ENCODE assay signal across 17 cellular contexts in the genomic region with DNA sequence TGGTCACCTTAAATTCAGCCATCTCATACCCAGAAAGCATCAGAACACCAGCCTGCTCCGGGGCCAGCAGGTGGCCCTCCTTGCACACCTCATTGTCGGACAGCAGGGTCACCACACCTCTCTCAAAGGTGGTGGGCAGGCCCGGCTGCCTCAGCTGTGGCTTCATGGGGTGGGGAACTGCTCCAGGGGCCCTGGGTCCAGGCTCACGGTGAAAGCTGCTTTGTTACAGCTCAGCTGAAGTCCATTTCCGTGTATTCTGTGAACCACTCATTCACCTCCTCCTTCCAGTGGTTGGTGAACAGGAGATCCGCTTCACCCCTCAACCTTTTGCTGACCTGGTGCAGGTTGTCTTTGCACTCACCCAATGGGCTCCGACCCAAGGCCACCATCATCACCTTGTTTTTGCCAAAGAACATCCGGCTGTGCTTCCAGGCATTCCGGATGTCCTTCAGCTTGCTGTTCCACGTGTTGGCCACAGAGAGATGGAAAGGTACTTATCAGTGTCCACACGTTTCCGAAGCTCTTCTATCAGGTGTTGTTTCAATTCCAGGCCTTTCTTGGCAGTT.
DNase-seq lines count a peak whose midpoint lies in the region; TF ChIP-seq lines count a peak whose summit lies in the region.
"Had no signal": no experiment of that assay in that cellular context is flagged by ENCODE, and none has a peak within 500 bp of the region (broad histone marks: within the 10 kb centered on the region; RNA-seq: fewer than 3 reads in every experiment).

No MANE protein-coding gene starts in this region.

- WGBS in neuronal stem cell (ENCODE audit: extremely low coverage in 2 of 2, insufficient read length in 2 of 2, insufficient replicate concordance in 1 of 2), 2 donors: no CpG with 5 or more reads among the region's 12 CpGs

- H3K27ac ChIP-seq in neuronal stem cell (replicated peaks; ENCODE audit: low read length): no peak overlapping the region
- H3K27ac ChIP-seq in effector memory CD4-positive, alpha-beta T cell (ENCODE audit: insufficient read depth, low read length, poor library complexity, severe bottlenecking): no peak overlapping the region
- H3K27ac ChIP-seq: left ventricle myocardium inferior, parathyroid adenoma had no signal

- H3K18ac ChIP-seq in neuronal stem cell (ENCODE audit: low read length): no peak overlapping the region

- H3K14ac ChIP-seq in neuronal stem cell (ENCODE audit: low read length): no peak overlapping the region

- H4K91ac ChIP-seq in neuronal stem cell (ENCODE audit: low read depth, low read length, poor library complexity): no peak overlapping the region

- no peaks in the 10 kb centered on the region for H3K79me1 ChIP-seq in neuronal stem cell (ENCODE audit: low read depth, low read length)

- H3K4me2 ChIP-seq in neuronal stem cell (ENCODE audit: insufficient read depth, low read length, poor library complexity, severe bottlenecking): no peak overlapping the region

- peaks cover 10% of the 10 kb centered on the region for H3K9me3 Mint-ChIP-seq in MCF 10A (ENCODE audit: unreplicated experiment)

- H3K4me3 ChIP-seq in LNCaP clone FGC (ENCODE audit: low read depth, low read length) (no peak overlapping the region), neuronal stem cell (ENCODE audit: low read length in 2 of 2) (no peak overlapping the region)
- no peak overlapping the region for H3K4me3 ChIP-seq in effector memory CD4-positive, alpha-beta T cell (ENCODE audit: insufficient read depth, low read depth, low read length, poor library complexity, severe bottlenecking)
- H3K4me3 ChIP-seq: left ventricle myocardium inferior had no signal

- H3K4me1 ChIP-seq in neuronal stem cell (ENCODE audit: control insufficient read depth in 2 of 2, insufficient read depth in 1 of 2, low read depth in 1 of 2, low read length in 2 of 2): peaks cover 0 to 3% of the 10 kb centered on the region in 2 donors
- H3K4me1 ChIP-seq in effector memory CD4-positive, alpha-beta T cell (ENCODE audit: control insufficient read depth, insufficient read depth, low read length, poor library complexity, severe bottlenecking): no peaks in the 10 kb centered on the region
- H3K4me1 ChIP-seq: parathyroid adenoma had no signal

- H2AFZ ChIP-seq in neuronal stem cell (ENCODE audit: low read length): no peak overlapping the region
- H2AFZ ChIP-seq: parathyroid adenoma had no signal

- H2BK120ac ChIP-seq in neuronal stem cell (ENCODE audit: low read depth, low read length): no peak overlapping the region

- peaks cover 2 to 4% of the 10 kb centered on the region in 2 donors for H3K9me3 ChIP-seq in neuronal stem cell (replicated peaks in 1 of 2; ENCODE audit: control insufficient read depth in 2 of 2, insufficient read depth in 1 of 2, low read depth in 1 of 2, low read length in 2 of 2)
- H3K9me3 ChIP-seq in effector memory CD4-positive, alpha-beta T cell (ENCODE audit: control insufficient read depth, low read length): peaks cover 10% of the 10 kb centered on the region

- H3K27me3 Mint-ChIP-seq in MCF 10A (ENCODE audit: insufficient read depth, unreplicated experiment): no peaks in the 10 kb centered on the region
- H3K27me3 Mint-ChIP-seq: activated B cell treated with CpG ODN at 0.5 μM for 24 hours, B cell had no signal

- H3K4ac ChIP-seq in neuronal stem cell (ENCODE audit: low read length): no peak overlapping the region

- TF ChIP-seq CTCF in GM10248 (IDR thresholded peaks at IDR 0.05; ENCODE audit: control extremely low read depth, extremely low read depth, low read depth, missing control alignments) (peak; percentile 21), LNCaP clone FGC (IDR thresholded peaks at IDR 0.05; ENCODE audit: control insufficient read depth, extremely low read depth, insufficient read depth) (peak; percentile 40; the same call in 1 of the 2 replicates), MCF 10A (IDR thresholded peaks at IDR 0.05; ENCODE audit: unreplicated experiment) (no peak)

- H3K36me3 ChIP-seq in neuronal stem cell (replicated peaks in 1 of 2; ENCODE audit: control insufficient read depth in 2 of 2, insufficient read depth in 2 of 2, low read length in 2 of 2): no peaks in the 10 kb centered on the region
- H3K36me3 ChIP-seq in effector memory CD4-positive, alpha-beta T cell (ENCODE audit: control insufficient read depth, insufficient read depth, low read length): no peaks in the 10 kb centered on the region
- H3K36me3 ChIP-seq: left ventricle myocardium inferior had no signal

- POLR2A ChIA-PET in GM10248 (lab: Yijun Ruan, JAX): no interaction called here
- POLR2A ChIA-PET in MCF 10A (lab: Yijun Ruan, JAX): no interaction called here

- no peak overlapping the region for H3K4me3 Mint-ChIP-seq in MCF 10A (ENCODE audit: unreplicated experiment)
- H3K4me3 Mint-ChIP-seq: activated B cell treated with CpG ODN at 0.5 μM for 24 hours; activated CD8-positive, alpha-beta memory T cell treated with anti-CD3 and anti-CD28 coated beads, Interleukin-2, amount 10 ng/mL, durations not matched to agents 7 days and 5 days; B cell had no signal

- H3K23ac ChIP-seq in neuronal stem cell (ENCODE audit: low read depth, low read length, poor library complexity): peak overlapping the region; percentile 31

- no peak overlapping the region for H3K27ac Mint-ChIP-seq in MCF 10A (ENCODE audit: low read depth, unreplicated experiment)
- H3K27ac Mint-ChIP-seq: activated CD8-positive, alpha-beta memory T cell treated with anti-CD3 and anti-CD28 coated beads, Interleukin-2, amount 10 ng/mL, durations not matched to agents 7 days and 5 days; B cell had no signal

- intact Hi-C loops in MCF 10A (cut with micrococcal nuclease): no loop called here

- BruUV-seq in MCF 10A (replicated peaks; lab: Mats Ljungman, UMichigan): no TSS peak

- no peak overlapping the region for H2BK15ac ChIP-seq in neuronal stem cell (ENCODE audit: low read length)

- no peak overlapping the region for H3K9ac ChIP-seq in neuronal stem cell (ENCODE audit: low read depth, low read length, poor library complexity)
- H3K9ac ChIP-seq: parathyroid adenoma had no signal

- peaks cover 6% of the 10 kb centered on the region for H3K4me1 Mint-ChIP-seq in MCF 10A (ENCODE audit: insufficient read depth, unreplicated experiment)

- CTCF ChIA-PET in GM10248 (lab: Yijun Ruan, JAX): interaction anchor here (0.7 to 2.1 kb wide), 2 partner anchors 15 to 20 kb away, joined by 4 to 12 read pairs; no protein-coding TSS in a partner anchor
- CTCF ChIA-PET in MCF 10A (lab: Yijun Ruan, JAX): interaction anchor here (0.7 kb wide), 1 partner anchor 87 kb away, joined by 3 read pairs; no protein-coding TSS in a partner anchor

- no peak overlapping the region for H2AK5ac ChIP-seq in neuronal stem cell (ENCODE audit: low read depth, low read length)

- H4K8ac ChIP-seq in neuronal stem cell (ENCODE audit: low read depth, low read length): no peak overlapping the region

- H2BK12ac ChIP-seq in neuronal stem cell (ENCODE audit: low read length): no peak overlapping the region

- no peak for DNase-seq in GM10248 (ENCODE audit: extremely low spot score)
- no peak for DNase-seq in LNCaP clone FGC (ENCODE audit: low read depth)
- DNase-seq in SW480 (ENCODE audit: low spot score): peak; percentile 36
- no peak for DNase-seq in neuronal stem cell (ENCODE audit: low spot score)
- no peak for DNase-seq in MCF 10A (ENCODE audit: unreplicated experiment)
- no peak for DNase-seq in effector memory CD4-positive, alpha-beta T cell
- DNase-seq in stimulated activated CD4-positive, alpha-beta T cell treated with anti-CD3 and anti-CD28 coated beads, Interleukin-15, amount 100 ng/mL, for 24 hours: no peak
- DNase-seq: activated B cell treated with CpG ODN at 0.5 μM for 24 hours; activated CD8-positive, alpha-beta memory T cell treated with anti-CD3 and anti-CD28 coated beads, Interleukin-2, amount 10 ng/mL, durations not matched to agents 7 days and 5 days; activated gamma-delta T cell; amygdala; left ventricle myocardium inferior; NCI-H1048; OCI-M1; SW 1271 had no signal

- no peak overlapping the region for H2BK5ac ChIP-seq in neuronal stem cell (ENCODE audit: low read length)

- no peaks in the 10 kb centered on the region for H3K36me3 Mint-ChIP-seq in MCF 10A (ENCODE audit: insufficient read depth, unreplicated experiment)

- H3K27me3 ChIP-seq in neuronal stem cell (ENCODE audit: control insufficient read depth in 3 of 3, insufficient read depth in 3 of 3, low read depth in 1 of 3, low read length in 3 of 3): no peaks in the 10 kb centered on the region
- no peaks in the 10 kb centered on the region for H3K27me3 ChIP-seq in effector memory CD4-positive, alpha-beta T cell (replicated peaks; ENCODE audit: control insufficient read depth, insufficient read depth, low read length, poor library complexity, severe bottlenecking)
